Comparison of ENCODE assay signal across 17 cellular contexts in the genomic region with DNA sequence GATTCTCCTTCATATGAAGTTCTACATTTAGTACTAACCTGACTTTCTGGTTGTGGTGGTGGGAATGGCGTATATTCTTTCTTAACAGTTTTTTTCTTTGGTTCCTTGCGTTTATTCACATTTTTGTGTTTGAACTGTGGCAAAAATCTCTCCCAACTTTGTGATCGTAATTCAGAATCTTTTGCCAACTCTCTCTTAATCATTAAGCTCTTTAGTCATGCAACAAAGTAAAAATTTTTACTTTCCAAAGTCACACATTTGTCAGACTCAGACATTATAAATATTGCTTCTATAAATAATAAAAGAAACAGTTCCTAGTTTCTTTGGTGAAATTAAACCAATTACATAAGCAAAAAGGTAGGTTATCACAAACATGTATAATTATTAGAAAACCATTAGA. TPM values are rescaled to one million over a fixed set of nuclear protein-coding genes. Genes with fewer than 3 reads are reported as not detected.
DNase-seq lines count a peak whose midpoint lies in the region; ATAC-seq, FAIRE-seq and TF ChIP-seq lines count a peak whose summit lies in the region.
"Had no signal": no experiment of that assay in that cellular context is flagged by ENCODE, and none has a peak within 500 bp of the region (broad histone marks: within the 10 kb centered on the region; RNA-seq: fewer than 3 reads in every experiment).

No MANE protein-coding gene starts in this region.

- H3K36me3 ChIP-seq in GM23248 (ENCODE audit: low read depth) (peaks cover 74% of the 10 kb centered on the region), mesenchymal stem cell (ENCODE audit: control insufficient read depth in 1 of 2, insufficient read depth in 2 of 2, low read depth in 1 of 2, low read length in 2 of 2) (peaks cover 0 to 79% of the 10 kb centered on the region in 2 experiments)

- H3K18ac ChIP-seq in mesenchymal stem cell (ENCODE audit: low read depth in 1 of 2, low read length in 2 of 2), result no peak overlapping the region

- TF ChIP-seq RAD21 in A549 (conservative IDR thresholded peaks at IDR 0.05 in 1 of 2, IDR thresholded peaks at IDR 0.05 in 1 of 2), result no peak

- no peak overlapping the region for H2BK12ac ChIP-seq in mesenchymal stem cell (ENCODE audit: low read length in 2 of 2)

- no peak overlapping the region for H3K4me2 ChIP-seq in A549
- H3K4me2 ChIP-seq in GM23248 (ENCODE audit: unreplicated experiment), result no peak overlapping the region
- no peak overlapping the region for H3K4me2 ChIP-seq in mesenchymal stem cell (ENCODE audit: low read length, poor library complexity, severe bottlenecking)
- H3K4me2 ChIP-seq: BLaER1 had no signal

- no peak overlapping the region for H2BK15ac ChIP-seq in mesenchymal stem cell (ENCODE audit: low read depth, poor library complexity, severe bottlenecking)

- WGBS in A549 (ENCODE audit: missing lambda C conversion rate), result 73% methylated on average over 3 of the region's 3 CpGs
- WGBS in GM23248 (ENCODE audit: low coverage in 1 of 2, low lambda C conversion rate in 2 of 2, missing lambda C conversion rate in 2 of 2), 2 experiments, result 79 to 80% methylated on average over 3 of the region's 3 CpGs
- 97% methylated on average over 2 of the region's 3 CpGs for WGBS in mesenchymal stem cell

- H4K8ac ChIP-seq in mesenchymal stem cell (ENCODE audit: low read length), result no peak overlapping the region

- H4K91ac ChIP-seq in mesenchymal stem cell (ENCODE audit: low read length), result no peak overlapping the region

- H3K4ac ChIP-seq in mesenchymal stem cell (ENCODE audit: low read depth in 1 of 2, low read length in 2 of 2), result no peak overlapping the region

- H3K27ac ChIP-seq in A549 (no peak overlapping the region), GM23248 (peak overlapping the region; percentile 11; the same call in 1 of the 2 replicates), mesenchymal stem cell (ENCODE audit: low read length, poor library complexity, severe bottlenecking) (no peak overlapping the region)
- H3K27ac ChIP-seq: BLaER1 had no signal

- H3K4me1 ChIP-seq in A549 (peaks cover 5% of the 10 kb centered on the region; the same call in 2 of the 3 replicates), GM23248 (ENCODE audit: insufficient read depth) (no peaks in the 10 kb centered on the region; the same call in 1 of the 2 replicates), mesenchymal stem cell (ENCODE audit: control insufficient read depth, insufficient read depth, low read depth, low read length) (no peaks in the 10 kb centered on the region)
- H3K4me1 ChIP-seq: BLaER1, HAP-1 had no signal

- H2BK5ac ChIP-seq in mesenchymal stem cell (ENCODE audit: low read depth, low read length, poor library complexity, severe bottlenecking), result no peak overlapping the region

- CTCF ChIA-PET in A549 (lab: Yijun Ruan, JAX), result interaction anchor here (1.7 to 2.1 kb wide), 5 partner anchors 19 to 815 kb away, joined by 4 to 16 read pairs (median 6); a partner anchor contains a TSS

- no peak for TF ChIP-seq CTCF in A549 (IDR thresholded peaks at IDR 0.05)

- H3F3A ChIP-seq in GM23248 (ENCODE audit: insufficient read depth), result peaks cover 85% of the 10 kb centered on the region

- H3K14ac ChIP-seq in mesenchymal stem cell (ENCODE audit: low read length in 2 of 2), result no peak overlapping the region

- H3K9ac ChIP-seq in GM23248 (no peak overlapping the region), mesenchymal stem cell (ENCODE audit: low read length) (peak overlapping the region; percentile 98)
- H3K9ac ChIP-seq: BLaER1 had no signal

- in situ Hi-C loops in GM23248 (cut with MboI), result no loop called here

- POLR2A ChIA-PET in A549 (lab: Yijun Ruan, JAX), result no interaction called here

- no peak overlapping the region for H3K23ac ChIP-seq in mesenchymal stem cell (ENCODE audit: low read length in 2 of 2)

- no peaks in the 10 kb centered on the region for H3K27me3 ChIP-seq in GM23248 (replicated peaks; ENCODE audit: insufficient read depth)
- H3K27me3 ChIP-seq in mesenchymal stem cell (ENCODE audit: control insufficient read depth in 1 of 2, insufficient read depth in 1 of 2, low read length in 2 of 2), result no peaks in the 10 kb centered on the region
- H3K27me3 ChIP-seq: BLaER1 had no signal

- no peak for FAIRE-seq in A549 (lab: Jason Lieb, UNC)
- FAIRE-seq in endometrium (lab: Jason Lieb, UNC), result peak; percentile 57
- FAIRE-seq: H1 had no signal

- no peak overlapping the region for H2AK5ac ChIP-seq in mesenchymal stem cell (ENCODE audit: low read length, severe bottlenecking)

- DNase-seq in A549 (ENCODE audit: low read depth in 1 of 2, low spot score in 1 of 2) (no peak), GM23248 (no peak), mesenchymal stem cell (no peak), SIG-M5 (lab: John Stamatoyannopoulos, UW) (no peak), inferior parietal cortex (ENCODE audit: extremely low spot score) (no peak)
- DNase-seq: AML-193, DMS 273 treated with DMSO at 0.1 percent for 48 hours, DMS79 treated with DMSO at 0.1 percent for 48 hours, EL, GDM1, IMR-90, KBM-7 had no signal

- H3K4me3 ChIP-seq in A549, result no peak overlapping the region
- no peak overlapping the region for H3K4me3 ChIP-seq in GM23248
- H3K4me3 ChIP-seq in mesenchymal stem cell (ENCODE audit: insufficient read depth in 1 of 2, low read depth in 1 of 2, low read length in 2 of 2), result no peak overlapping the region
- H3K4me3 ChIP-seq: BLaER1, HAP-1 had no signal

- peaks cover 4% of the 10 kb centered on the region for H3K79me1 ChIP-seq in mesenchymal stem cell (replicated peaks; ENCODE audit: low read length, poor library complexity, severe bottlenecking)

- no peak overlapping the region for H2AFZ ChIP-seq in GM23248
- H2AFZ ChIP-seq in mesenchymal stem cell (ENCODE audit: low read depth, low read length), result no peak overlapping the region

- no peaks in the 10 kb centered on the region for H3K9me3 ChIP-seq in A549
- no peaks in the 10 kb centered on the region for H3K9me3 ChIP-seq in GM23248 (ENCODE audit: low read depth)
- no peaks in the 10 kb centered on the region for H3K9me3 ChIP-seq in mesenchymal stem cell (ENCODE audit: control insufficient read depth, low read length)
- H3K9me3 ChIP-seq: BLaER1, HAP-1 had no signal

- TF ChIP-seq POLR2A in A549 (IDR thresholded peaks at IDR 0.05; ENCODE audit: low read length), result no peak

- no peak for TF ChIP-seq EP300 in A549 (IDR thresholded peaks at IDR 0.05)

- H4K20me1 ChIP-seq in GM23248 (ENCODE audit: insufficient read depth), result no peaks in the 10 kb centered on the region

- no peak overlapping the region for H2BK120ac ChIP-seq in mesenchymal stem cell (ENCODE audit: low read depth, low read length)

- ATAC-seq in A549 (no peak), HG02870 (IDR thresholded peaks at IDR 0.05; ENCODE audit: unreplicated experiment) (no peak)

- no peaks in the 10 kb centered on the region for H3K9me2 ChIP-seq in GM23248 (ENCODE audit: insufficient read depth)

- peaks cover 59% of the 10 kb centered on the region for H3K79me2 ChIP-seq in GM23248 (ENCODE audit: insufficient read depth)

TF ChIP-seq in A549, 52 proteins besides CTCF, POLR2A, EP300 and RAD21:
- no peak for TF ChIP-seq JUNB (IDR thresholded peaks at IDR 0.05)
- 0 out of 2 replicates have a peak, but pooled peaks have one; percentile 36 for TF ChIP-seq FOSB (CRISPR knock-in tag; IDR thresholded peaks at IDR 0.05)

RNA-seq across cellular contexts. Expression of a gene that starts 7.5 kb away (rescaled TPM):
- polyA plus RNA-seq in A549 (2011; rRNA removed) (63.9 and 122 TPM in 2 replicates), A549 (2017; fragmentation: RNase III; extraction: RNeasy Plus Mini Kit Qiagen cat#74134 plus additional on column Dnase treatment) (63.7 to 74.3 TPM (median 66.1 TPM) in 3 replicates), GM23248 (2016; fragmentation: Nextera tagmentation; extraction: Ambion mirVana) (35.1 and 37.4 TPM in 2 replicates)
- 11.7 and 16.0 TPM in 2 replicates for polyA plus RNA-seq in A549 (2012; cell fraction: cytosol; rRNA removed)
- 7.1 and 8.6 TPM in 2 replicates for polyA plus RNA-seq in A549 (2012; cell fraction: nucleus; rRNA removed)
- 13.2 and 19.6 TPM in 2 replicates for polyA minus RNA-seq in A549 (2011; rRNA and poly(A)+ RNA removed)
- 45.3 and 54.9 TPM in 2 replicates for total RNA-seq in GM23248 (2014; rRNA removed; shearing (Covaris generic))
- polyA plus RNA-seq in mesenchymal stem cell (2013, experiment 1 of 2), result 57.8 TPM
- 61.2 TPM for polyA plus RNA-seq in mesenchymal stem cell (2013, experiment 2 of 2)

RNA-seq across cellular contexts. Expression of a gene that starts 23.3 kb away (rescaled TPM):
- polyA plus RNA-seq in A549 (2011; rRNA removed) (42.2 and 45.8 TPM in 2 replicates), A549 (2017; fragmentation: RNase III; extraction: RNeasy Plus Mini Kit Qiagen cat#74134 plus additional on column Dnase treatment) (42.6 to 45.0 TPM (median 44.5 TPM) in 3 replicates), GM23248 (2016; fragmentation: Nextera tagmentation; extraction: Ambion mirVana) (488 and 507 TPM in 2 replicates)
- 13.4 and 20.0 TPM in 2 replicates for polyA plus RNA-seq in A549 (2012; cell fraction: cytosol; rRNA removed)
- 9.9 and 16.0 TPM in 2 replicates for polyA plus RNA-seq in A549 (2012; cell fraction: nucleus; rRNA removed)
- 37.9 and 42.2 TPM in 2 replicates for polyA minus RNA-seq in A549 (2011; rRNA and poly(A)+ RNA removed)
- total RNA-seq in GM23248 (2014; rRNA removed; shearing (Covaris generic)), result 272 and 303 TPM in 2 replicates
- 29.1 TPM for polyA plus RNA-seq in mesenchymal stem cell (2013, experiment 1 of 2)
- polyA plus RNA-seq in mesenchymal stem cell (2013, experiment 2 of 2), result 31.3 TPM

Comparison
In these comparisons a context has a peak if more than half of its experiments do, and no peak if none do; other contexts are left out.
1. RNA of a gene that starts 23.3 kb away (polyA plus RNA-seq): 488 to 507 TPM in GM23248; 9.9 to 45.8 TPM in A549; every median in the first group is over 10 times any median in the second.